Comparison of ENCODE assay signal across 11 cellular contexts in the genomic region with DNA sequence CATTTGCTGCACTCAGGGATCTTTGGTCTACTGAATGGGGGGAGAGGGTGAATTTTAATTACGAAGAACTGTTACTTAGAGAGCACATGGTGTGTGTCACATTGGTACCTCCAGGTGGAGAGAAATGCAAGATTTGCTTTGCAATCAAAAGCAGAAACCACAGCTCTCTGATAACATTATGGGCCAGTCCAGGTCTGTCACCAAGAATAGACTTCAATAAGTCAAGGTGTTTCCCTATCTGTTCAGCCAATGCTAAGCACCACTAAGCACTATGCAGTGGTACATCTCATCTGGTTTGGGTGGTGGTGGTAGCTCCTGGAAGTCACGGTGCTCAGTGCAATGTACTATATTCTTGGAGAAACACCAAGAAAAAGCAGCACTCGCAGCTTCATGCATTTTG.
DNase-seq lines count a peak whose midpoint lies in the region; ATAC-seq and TF ChIP-seq lines count a peak whose summit lies in the region.
"Had no signal": no experiment of that assay in that cellular context is flagged by ENCODE, and none has a peak within 500 bp of the region (broad histone marks: within the 10 kb centered on the region; RNA-seq: fewer than 3 reads in every experiment).

No MANE protein-coding gene starts in this region.

- H3K4me1 ChIP-seq in hepatocyte (ENCODE audit: insufficient read depth), result peaks cover 56% of the 10 kb centered on the region
- peaks cover 19% of the 10 kb centered on the region for H3K4me1 ChIP-seq in thymus (ENCODE audit: control insufficient read depth, insufficient read depth, low read length)
- H3K4me1 ChIP-seq in tibial nerve, result peaks cover 0 to 66% (median 31%) of the 10 kb centered on the region in 4 donors

- no peak overlapping the region for H3K4me3 ChIP-seq in hepatocyte
- H3K4me3 ChIP-seq in thymus (ENCODE audit: low read length), result peak overlapping the region; percentile 10
- peak overlapping the region in 1 of 4 donors; percentile 51 for H3K4me3 ChIP-seq in tibial nerve

- no peak for DNase-seq in activated T-cell treated with anti-CD3 and anti-CD28 coated beads, Interleukin-2, amount 50 U/mL, for 72 hours
- no peak for DNase-seq in activated T-cell treated with anti-CD3 and anti-CD28 coated beads, Interleukin-2, amount 50 U/mL, for 1 hour
- DNase-seq in WTC11 (ENCODE audit: low spot score), result no peak
- no peak for DNase-seq in hepatocyte (ENCODE audit: low spot score)
- no peak for DNase-seq in tibial nerve (ENCODE audit: low spot score in 2 of 2)
- no peak for DNase-seq in NCI-H1694 treated with DMSO at 0.1 percent for 48 hours (lab: John Stamatoyannopoulos, UW)
- DNase-seq: DMS53, spleen, upper lobe of left lung had no signal

- H4K20me1 ChIP-seq in hepatocyte (ENCODE audit: insufficient read depth, poor library complexity, severe bottlenecking), result no peaks in the 10 kb centered on the region

- POLR2A ChIA-PET in WTC11 (lab: Charles Lee), result interaction anchor here (0.6 kb wide), 1 partner anchor 170 kb away, joined by 4 read pairs; no protein-coding TSS in a partner anchor

- peak in 1 of 2 donors; percentile 5 for ATAC-seq in activated T-cell treated with anti-CD3 and anti-CD28 coated beads, Interleukin-2, amount 50 U/mL, for 72 hours (replicated peaks in 1 of 2)
- ATAC-seq in WTC11 (no peak), GM18519 (IDR thresholded peaks at IDR 0.05; ENCODE audit: low FRiP score, unreplicated experiment) (no peak)

- peak overlapping the region; percentile 96 for H3K27ac Mint-ChIP-seq in activated T-cell treated with anti-CD3 and anti-CD28 coated beads, Interleukin-2, amount 50 U/mL, for 72 hours
- H3K27ac Mint-ChIP-seq in WTC11, result no peak overlapping the region

- 85% methylated on average over 3 of the region's 3 CpGs for WGBS in hepatocyte (ENCODE audit: low lambda C conversion rate, missing lambda C conversion rate)
- WGBS in thymus, result 78% methylated on average over 3 of the region's 3 CpGs
- WGBS in tibial nerve, 2 donors, result 81 to 82% methylated on average over 3 of the region's 3 CpGs

- H3K27ac ChIP-seq in hepatocyte, result no peak overlapping the region
- peak overlapping the region; percentile 46 for H3K27ac ChIP-seq in thymus (ENCODE audit: low read depth)
- peak overlapping the region in 2 of 4 donors; percentile 0 to 92 for H3K27ac ChIP-seq in tibial nerve

- no peak overlapping the region for H2AFZ ChIP-seq in hepatocyte

- no peaks in the 10 kb centered on the region for H3K9me2 ChIP-seq in hepatocyte (replicated peaks; ENCODE audit: insufficient read depth)

- peak overlapping the region; percentile 74 for H3K4me2 ChIP-seq in hepatocyte

- H3K27me3 ChIP-seq in hepatocyte (no peaks in the 10 kb centered on the region), thymus (ENCODE audit: control insufficient read depth, insufficient read depth) (no peaks in the 10 kb centered on the region), tibial nerve (no peaks in the 10 kb centered on the region)
- H3K27me3 ChIP-seq: spleen, upper lobe of left lung had no signal

- no peak for TF ChIP-seq POLR2A in tibial nerve (IDR thresholded peaks at IDR 0.05)

- H3K79me2 ChIP-seq in hepatocyte, result peaks cover 47% of the 10 kb centered on the region

- H3K9me3 ChIP-seq in hepatocyte (ENCODE audit: low read depth), result no peaks in the 10 kb centered on the region
- no peaks in the 10 kb centered on the region for H3K9me3 ChIP-seq in thymus (ENCODE audit: control insufficient read depth)
- H3K9me3 ChIP-seq in tibial nerve, result no peaks in the 10 kb centered on the region
- H3K9me3 ChIP-seq: spleen, upper lobe of left lung had no signal

- no peaks in the 10 kb centered on the region for H3K36me3 ChIP-seq in hepatocyte (replicated peaks; ENCODE audit: insufficient read depth, low read depth)
- peaks cover 4% of the 10 kb centered on the region for H3K36me3 ChIP-seq in thymus (ENCODE audit: control insufficient read depth, insufficient read depth)
- H3K36me3 ChIP-seq in tibial nerve, result no peaks in the 10 kb centered on the region
- H3K36me3 ChIP-seq: upper lobe of left lung had no signal

- peaks cover 82% of the 10 kb centered on the region for H3K4me1 Mint-ChIP-seq in activated T-cell treated with anti-CD3 and anti-CD28 coated beads, Interleukin-2, amount 50 U/mL, for 72 hours (ENCODE audit: low read depth)
- H3K4me1 Mint-ChIP-seq in WTC11, result peaks cover 75% of the 10 kb centered on the region

- CTCF ChIA-PET in WTC11 (lab: Charles Lee), result interaction anchor here (1.9 kb wide), 1 partner anchor 53 kb away, joined by 7 read pairs; no protein-coding TSS in a partner anchor

- TF ChIP-seq CTCF in WTC11 (IDR thresholded peaks at IDR 0.05), result no peak
- no peak for TF ChIP-seq CTCF in hepatocyte (IDR thresholded peaks at IDR 0.05; ENCODE audit: poor library complexity)
- TF ChIP-seq CTCF in tibial nerve (IDR thresholded peaks at IDR 0.05), result no peak

- no peaks in the 10 kb centered on the region for H3K27me3 Mint-ChIP-seq in activated T-cell treated with anti-CD3 and anti-CD28 coated beads, Interleukin-2, amount 50 U/mL, for 72 hours (ENCODE audit: low read depth)
- no peaks in the 10 kb centered on the region for H3K27me3 Mint-ChIP-seq in WTC11 (ENCODE audit: low read depth)

- TF ChIP-seq EP300 in tibial nerve (IDR thresholded peaks at IDR 0.05), result no peak

- peaks cover 7 to 19% of the 10 kb centered on the region in 2 donors for H3K36me3 Mint-ChIP-seq in activated T-cell treated with anti-CD3 and anti-CD28 coated beads, Interleukin-2, amount 50 U/mL, for 72 hours (ENCODE audit: insufficient read depth in 2 of 2)
- no peaks in the 10 kb centered on the region; the same call in 1 of the 2 replicates for H3K36me3 Mint-ChIP-seq in WTC11

- no peaks in the 10 kb centered on the region for H3K9me3 Mint-ChIP-seq in activated T-cell treated with anti-CD3 and anti-CD28 coated beads, Interleukin-2, amount 50 U/mL, for 72 hours
- no peaks in the 10 kb centered on the region for H3K9me3 Mint-ChIP-seq in WTC11

- peak overlapping the region; percentile 92 to 97 for H3K4me3 Mint-ChIP-seq in activated T-cell treated with anti-CD3 and anti-CD28 coated beads, Interleukin-2, amount 50 U/mL, for 72 hours
- H3K4me3 Mint-ChIP-seq in WTC11, result 0 out of 2 replicates have a peak overlapping the region, but pooled peaks have one; percentile 11

TF ChIP-seq in WTC11, 78 proteins besides CTCF, POLR2A, EP300 and RAD21:
- TF ChIP-seq NFE2L1 (CRISPR knock-in tag; IDR thresholded peaks at IDR 0.05) (no peak), CREB1 (CRISPR knock-in tag; IDR thresholded peaks at IDR 0.05) (no peak), GABPB1 (CRISPR knock-in tag; IDR thresholded peaks at IDR 0.05) (no peak)
